ENCODE assay signal across 11 cellular contexts in genomic region chr5:136981936-136982335, GRCh38.
"Had no signal": no experiment of that assay in that cellular context is flagged by ENCODE, and none has a peak within 500 bp of the region (broad histone marks: within the 10 kb centered on the region; RNA-seq: fewer than 3 reads in every experiment).

No MANE protein-coding gene starts in this region.

- H3K36me3 ChIP-seq: HAP-1 had no signal

- H3K9me3 ChIP-seq: HAP-1 had no signal

- FAIRE-seq: H1, H54 had no signal

- H3K4me3 ChIP-seq: GM23248, GM23338, HAP-1 had no signal

- H3K27ac ChIP-seq: GM23248 had no signal

- DNase-seq: GM23248, GOT3, H7, H9, HCEC 1CT, HFFc6 had no signal

- H3K4me1 ChIP-seq: HAP-1 had no signal

- H3K9ac ChIP-seq: GM23248 had no signal

- ATAC-seq: GM23338, HCT116 had no signal

- H3K4me2 ChIP-seq: GM23338 had no signal

- H2AFZ ChIP-seq: GM23248, GM23338 had no signal
